ENCODE assay signal across 1 cellular context in the genomic region with DNA sequence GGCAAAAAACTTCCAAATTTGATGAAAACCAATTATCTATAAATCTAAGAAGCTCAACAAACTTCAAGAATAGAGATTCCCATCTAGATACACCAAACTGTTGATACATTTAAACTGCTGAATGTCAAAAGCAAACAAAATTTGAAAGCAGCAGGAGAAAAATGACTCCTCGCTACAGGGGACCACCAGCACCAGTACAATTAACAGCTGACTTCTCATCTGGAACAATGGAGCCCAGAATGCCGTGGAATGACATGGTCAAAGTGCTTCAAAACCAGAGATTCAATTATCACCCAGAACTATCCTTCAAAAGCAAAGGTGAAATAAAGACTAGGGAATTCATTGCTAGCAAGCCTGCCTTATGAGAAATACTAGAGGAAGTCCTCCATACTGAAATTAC.
TF ChIP-seq lines count a peak whose summit lies in the region.

No MANE protein-coding gene starts in this region.

TF ChIP-seq in HEK293, 187 proteins besides CTCF, POLR2A, EP300 and RAD21 (continued from another document):
- TF ChIP-seq, protein P1, sequence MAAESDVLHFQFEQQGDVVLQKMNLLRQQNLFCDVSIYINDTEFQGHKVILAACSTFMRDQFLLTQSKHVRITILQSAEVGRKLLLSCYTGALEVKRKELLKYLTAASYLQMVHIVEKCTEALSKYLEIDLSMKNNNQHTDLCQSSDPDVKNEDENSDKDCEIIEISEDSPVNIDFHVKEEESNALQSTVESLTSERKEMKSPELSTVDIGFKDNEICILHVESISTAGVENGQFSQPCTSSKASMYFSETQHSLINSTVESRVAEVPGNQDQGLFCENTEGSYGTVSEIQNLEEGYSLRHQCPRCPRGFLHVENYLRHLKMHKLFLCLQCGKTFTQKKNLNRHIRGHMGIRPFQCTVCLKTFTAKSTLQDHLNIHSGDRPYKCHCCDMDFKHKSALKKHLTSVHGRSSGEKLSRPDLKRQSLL (tag by site-specific recombination; IDR thresholded peaks at IDR 0.05), result no peak
- 0 out of 2 replicates have a peak, but pooled peaks have one; percentile 18 for TF ChIP-seq ZNF10 (tag by site-specific recombination; IDR thresholded peaks at IDR 0.05)
- TF ChIP-seq ZNF768 (tag by site-specific recombination; IDR thresholded peaks at IDR 0.05), result no peak
- peak; percentile 72 for TF ChIP-seq SETDB1 (IDR thresholded peaks at IDR 0.05; ENCODE audit: insufficient read length, low read length)
